Comparison of ENCODE assay signal across 8 cellular contexts in genomic region chr2:56940054-56940453, GRCh38.
"Had no signal": no experiment of that assay in that cellular context is flagged by ENCODE, and none has a peak within 500 bp of the region (broad histone marks: within the 10 kb centered on the region; RNA-seq: fewer than 3 reads in every experiment).

No MANE protein-coding gene starts in this region.

- H3K4me1 ChIP-seq: HAP-1 had no signal

- H3K9ac ChIP-seq: GM23248 had no signal

- H3K4me3 ChIP-seq: GM23248, HAP-1 had no signal

- H3K27ac ChIP-seq: GM23248, HL-60 had no signal

- H3K9me3 ChIP-seq: HAP-1 had no signal

- ATAC-seq: HCT116 had no signal

- DNase-seq: GM23248, GOT3, H7, HFFc6, KG1 had no signal

- H3K36me3 ChIP-seq: HAP-1 had no signal

- H2AFZ ChIP-seq: GM23248 had no signal
